Comparison of ENCODE assay signal across 26 cellular contexts in the genomic region with DNA sequence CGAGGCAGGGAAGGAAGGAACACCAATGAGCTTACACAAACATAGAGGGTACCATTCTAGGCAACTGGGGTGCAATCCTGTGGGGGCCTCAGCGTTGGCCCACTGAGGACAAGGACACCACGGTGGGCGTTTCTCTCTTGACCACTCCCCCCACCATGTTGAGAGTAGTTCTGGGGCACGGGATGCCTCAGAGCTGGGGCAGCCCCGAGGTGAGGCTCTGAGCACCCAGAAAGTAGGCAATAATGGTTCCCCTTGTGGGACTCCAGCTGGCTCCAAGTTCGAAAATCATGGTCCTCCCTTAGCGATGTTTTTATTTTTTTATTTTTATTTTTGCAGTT. TPM values are rescaled to one million over a fixed set of nuclear protein-coding genes. Genes with fewer than 3 reads are reported as not detected.
"Had no signal": no experiment of that assay in that cellular context is flagged by ENCODE, and none has a peak within 500 bp of the region (broad histone marks: within the 10 kb centered on the region; RNA-seq: fewer than 3 reads in every experiment).

No MANE protein-coding gene starts in this region.

- H3K4me3 ChIP-seq: SK-N-MC had no signal

- DNase-seq: activated CD4-positive, alpha-beta T cell treated with anti-CD3 and anti-CD28 coated beads for 36 hours; activated CD4-positive, alpha-beta T cell treated with anti-CD3 and anti-CD28 coated beads, Interleukin-2, amount 50 U/mL, for 1 hour; activated CD8-positive, alpha-beta memory T cell treated with anti-CD3 and anti-CD28 coated beads, Interleukin-2, amount 50 U/mL, for 4 hours; activated CD8-positive, alpha-beta T cell treated with anti-CD3 and anti-CD28 coated beads for 36 hours; activated naive CD4-positive, alpha-beta T cell treated with Interleukin-2 at 50 U/mL for 16 hours; activated naive CD8-positive, alpha-beta T cell treated with anti-CD3 and anti-CD28 coated beads, Interleukin-2, amount 50 U/mL, for 24 hours; amniotic stem cell; Kasumi-1; KBM-7; NCI-H146; NCI-H187 treated with DMSO at 0.1 percent for 48 hours; NCI-H2081 treated with DMSO at 0.1 percent for 48 hours; NCI-H2227 treated with DMSO at 0.1 percent for 48 hours; NCI-H446 treated with DMSO at 0.1 percent for 48 hours; NCI-H526 treated with DMSO at 0.1 percent for 48 hours; NCI-H82; RPMI8226; T-helper 1 cell had no signal

- H3K27me3 Mint-ChIP-seq: activated CD4-positive, alpha-beta T cell treated with anti-CD3 and anti-CD28 coated beads for 36 hours; activated CD8-positive, alpha-beta T cell treated with anti-CD3 and anti-CD28 coated beads for 36 hours; activated naive CD8-positive, alpha-beta T cell treated with anti-CD3 and anti-CD28 coated beads, Interleukin-2, amount 50 U/mL, for 24 hours had no signal

- H3K4me3 Mint-ChIP-seq: activated CD4-positive, alpha-beta T cell treated with anti-CD3 and anti-CD28 coated beads for 36 hours; activated CD8-positive, alpha-beta T cell treated with anti-CD3 and anti-CD28 coated beads for 36 hours; activated naive CD8-positive, alpha-beta T cell treated with anti-CD3 and anti-CD28 coated beads, Interleukin-2, amount 50 U/mL, for 24 hours; brain had no signal

- H3K36me3 Mint-ChIP-seq: activated naive CD4-positive, alpha-beta T cell treated with anti-CD3 and anti-CD28 coated beads, Interleukin-2, amount 50 U/mL, for 72 hours; brain had no signal

- ATAC-seq: activated CD4-positive, alpha-beta T cell treated with anti-CD3 and anti-CD28 coated beads for 36 hours; activated CD8-positive, alpha-beta T cell treated with anti-CD3 and anti-CD28 coated beads for 36 hours; activated naive CD4-positive, alpha-beta T cell treated with anti-CD3 and anti-CD28 coated beads, Interleukin-2, amount 50 U/mL, for 72 hours; activated naive CD8-positive, alpha-beta T cell treated with anti-CD3 and anti-CD28 coated beads, Interleukin-2, amount 50 U/mL, for 24 hours; Right ventricle myocardium inferior had no signal

- H3K27ac Mint-ChIP-seq: activated CD4-positive, alpha-beta T cell treated with anti-CD3 and anti-CD28 coated beads for 36 hours; activated CD8-positive, alpha-beta T cell treated with anti-CD3 and anti-CD28 coated beads for 36 hours; activated naive CD8-positive, alpha-beta T cell treated with anti-CD3 and anti-CD28 coated beads, Interleukin-2, amount 50 U/mL, for 24 hours; brain had no signal

- H3K27ac ChIP-seq: SK-N-MC, VCaP had no signal

- H3K4me1 Mint-ChIP-seq: activated CD4-positive, alpha-beta T cell treated with anti-CD3 and anti-CD28 coated beads for 36 hours; activated naive CD8-positive, alpha-beta T cell treated with anti-CD3 and anti-CD28 coated beads, Interleukin-2, amount 50 U/mL, for 24 hours; brain had no signal

- H3K9me3 Mint-ChIP-seq: activated CD8-positive, alpha-beta T cell treated with anti-CD3 and anti-CD28 coated beads for 36 hours; activated naive CD4-positive, alpha-beta T cell treated with anti-CD3 and anti-CD28 coated beads, Interleukin-2, amount 50 U/mL, for 72 hours; activated naive CD8-positive, alpha-beta T cell treated with anti-CD3 and anti-CD28 coated beads, Interleukin-2, amount 50 U/mL, for 24 hours; brain had no signal

RNA-seq across cellular contexts. Expression of gene PRSS21, which starts 5.1 kb away (rescaled TPM):
- total RNA-seq: astrocyte, Right ventricle myocardium inferior had no signal

RNA-seq across cellular contexts. Expression of gene ZG16B, which starts 8.0 kb away (rescaled TPM):
- total RNA-seq: astrocyte had no signal

RNA-seq across cellular contexts. Expression of gene PRSS41, which starts 23.9 kb away (rescaled TPM):
- total RNA-seq: activated CD4-positive, alpha-beta T cell treated with anti-CD3 and anti-CD28 coated beads for 36 hours; activated CD8-positive, alpha-beta T cell treated with anti-CD3 and anti-CD28 coated beads for 36 hours; activated naive CD4-positive, alpha-beta T cell treated with anti-CD3 and anti-CD28 coated beads, Interleukin-2, amount 50 U/mL, for 72 hours; astrocyte; OCI-LY7; Right ventricle myocardium inferior; T-helper 2 cell treated with Interferon-gamma antibody and Interleukin-4, amounts not matched to agents 100 ng/mL and 5 ng/mL, for 36 hours had no signal

RNA-seq across cellular contexts. Expression of gene PRSS33, which starts 34.8 kb away (rescaled TPM):
- total RNA-seq: activated CD4-positive, alpha-beta T cell treated with anti-CD3 and anti-CD28 coated beads for 36 hours; activated naive CD4-positive, alpha-beta T cell treated with anti-CD3 and anti-CD28 coated beads, Interleukin-2, amount 50 U/mL, for 72 hours; astrocyte; OCI-LY7; Right ventricle myocardium inferior; T-helper 2 cell treated with Interferon-gamma antibody and Interleukin-4, amounts not matched to agents 100 ng/mL and 5 ng/mL, for 36 hours had no signal

RNA-seq across cellular contexts. Expression of gene PRSS22, which starts 35.8 kb away (rescaled TPM):
- total RNA-seq: activated CD4-positive, alpha-beta T cell treated with anti-CD3 and anti-CD28 coated beads for 36 hours; activated CD8-positive, alpha-beta T cell treated with anti-CD3 and anti-CD28 coated beads for 36 hours; OCI-LY7; Right ventricle myocardium inferior; T-helper 2 cell treated with Interferon-gamma antibody and Interleukin-4, amounts not matched to agents 100 ng/mL and 5 ng/mL, for 36 hours had no signal
